In the genomic region with DNA sequence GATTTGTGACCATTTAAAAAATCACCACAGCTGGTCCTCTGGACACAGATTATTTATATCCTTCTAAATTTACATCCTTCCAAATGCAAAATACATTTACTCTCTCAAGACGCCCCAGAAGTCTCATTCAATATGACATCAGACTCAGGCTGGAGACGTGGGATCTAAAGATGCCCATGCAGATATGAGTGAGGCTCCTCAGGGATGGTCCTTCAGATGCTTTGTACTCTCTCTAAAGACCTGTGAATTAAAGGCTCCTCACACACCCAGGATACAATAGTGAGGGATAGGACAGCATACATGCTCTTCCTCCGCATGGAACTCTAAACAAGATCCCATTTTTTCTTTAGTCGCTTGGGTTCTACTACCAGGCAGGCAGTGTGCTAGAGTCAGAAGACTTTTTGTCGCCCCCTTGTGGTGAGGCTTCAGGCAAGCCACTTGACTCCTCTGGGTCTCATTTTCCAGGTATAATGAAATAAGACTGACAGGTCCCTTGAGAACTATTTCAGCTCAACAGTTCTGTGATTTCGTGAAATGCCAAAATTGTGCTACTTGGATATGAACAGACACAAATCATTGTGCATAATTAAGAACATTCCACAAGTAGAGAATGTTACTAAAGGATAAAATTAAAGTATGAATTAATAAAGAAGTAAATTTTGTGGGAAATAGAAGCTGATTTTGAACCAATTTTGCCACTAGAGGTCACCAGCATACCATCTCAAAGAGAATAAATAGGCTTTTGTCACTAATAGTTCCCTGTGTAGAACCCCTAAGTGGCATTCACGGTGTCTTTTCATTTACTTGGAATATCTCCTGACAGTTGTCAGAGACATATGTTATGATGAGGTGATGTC, we compare ENCODE assay signal across 1 cellular context.
A peak's percentile ranks its signal among the peaks of the same experiment; 100 is the strongest.
TF ChIP-seq lines count a peak whose summit lies in the region.

No MANE protein-coding gene starts in this region.

TF ChIP-seq in H1, 55 proteins besides CTCF, POLR2A, EP300 and RAD21:
- TF ChIP-seq RFX5 (IDR thresholded peaks at IDR 0.05; ENCODE audit: borderline replicate concordance, low read depth, low read length) (no peak), CREB1 (IDR thresholded peaks at IDR 0.05) (0 out of 2 replicates have a peak, but pooled peaks have one; percentile 22)
